ENCODE assay signal across 23 cellular contexts in the genomic region with DNA sequence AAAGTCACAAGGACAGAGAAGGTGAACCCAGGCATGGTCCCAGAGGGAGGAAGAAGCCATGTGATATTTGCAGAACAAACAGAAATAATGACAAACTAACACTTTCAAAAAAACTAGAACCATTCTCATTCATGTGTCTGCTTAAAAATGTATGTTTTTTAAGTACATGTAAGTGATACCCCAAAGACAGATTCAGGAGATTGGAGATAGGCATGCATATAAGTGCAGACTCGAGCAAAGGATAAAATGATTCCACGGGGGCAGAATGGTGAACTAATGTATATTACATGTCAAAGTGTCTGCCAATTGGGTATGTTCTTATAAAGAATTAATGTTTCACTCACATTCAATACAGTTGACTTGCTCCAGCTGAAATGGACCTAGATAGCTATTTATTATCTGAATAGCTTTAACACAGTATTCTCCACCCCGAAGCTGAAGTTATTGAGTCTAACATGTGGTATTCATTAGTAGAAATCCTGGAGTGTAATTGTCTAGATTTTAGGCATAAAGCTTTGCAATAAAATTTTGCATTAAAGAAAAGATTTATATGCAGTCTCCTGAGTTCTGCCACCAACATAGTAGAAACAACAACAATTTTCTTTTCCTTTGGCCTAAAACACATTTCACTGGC.
DNase-seq lines count a peak whose midpoint lies in the region; ATAC-seq and TF ChIP-seq lines count a peak whose summit lies in the region.
"Had no signal": no experiment of that assay in that cellular context is flagged by ENCODE, and none has a peak within 500 bp of the region (broad histone marks: within the 10 kb centered on the region; RNA-seq: fewer than 3 reads in every experiment).

No MANE protein-coding gene starts in this region.

- no peak for TF ChIP-seq CTCF in brain (conservative IDR thresholded peaks at IDR 0.05)

- H3K9me3 Mint-ChIP-seq in activated T-cell treated with anti-CD3 and anti-CD28 coated beads, Interleukin-2, amount 50 U/mL, for 72 hours = no peaks in the 10 kb centered on the region
- H3K9me3 Mint-ChIP-seq in activated T-cell treated with anti-CD3 and anti-CD28 coated beads, Interleukin-2, amount 50 U/mL, for 24 hours = no peaks in the 10 kb centered on the region
- no peaks in the 10 kb centered on the region for H3K9me3 Mint-ChIP-seq in brain
- H3K9me3 Mint-ChIP-seq in stimulated activated naive CD8-positive, alpha-beta T cell treated with anti-CD3 and anti-CD28 coated beads, Interleukin-15, amount 100 ng/mL, for 72 hours = no peaks in the 10 kb centered on the region
- H3K9me3 Mint-ChIP-seq: activated CD8-positive, alpha-beta T cell treated with anti-CD3 and anti-CD28 coated beads for 36 hours had no signal

- H3K4me1 Mint-ChIP-seq in activated T-cell treated with anti-CD3 and anti-CD28 coated beads, Interleukin-2, amount 50 U/mL, for 72 hours (ENCODE audit: low read depth) = peaks cover 15% of the 10 kb centered on the region
- H3K4me1 Mint-ChIP-seq in activated T-cell treated with anti-CD3 and anti-CD28 coated beads, Interleukin-2, amount 50 U/mL, for 24 hours (ENCODE audit: low read depth) = peaks cover 14% of the 10 kb centered on the region
- peaks cover 23% of the 10 kb centered on the region for H3K4me1 Mint-ChIP-seq in brain
- H3K4me1 Mint-ChIP-seq in stimulated activated naive CD8-positive, alpha-beta T cell treated with anti-CD3 and anti-CD28 coated beads, Interleukin-15, amount 100 ng/mL, for 72 hours = peaks cover 14% of the 10 kb centered on the region

- peaks cover 7% of the 10 kb centered on the region for H3K27me3 Mint-ChIP-seq in activated T-cell treated with anti-CD3 and anti-CD28 coated beads, Interleukin-2, amount 50 U/mL, for 72 hours (ENCODE audit: low read depth)
- H3K27me3 Mint-ChIP-seq in activated T-cell treated with anti-CD3 and anti-CD28 coated beads, Interleukin-2, amount 50 U/mL, for 24 hours = peaks cover 8% of the 10 kb centered on the region
- H3K27me3 Mint-ChIP-seq in brain = no peaks in the 10 kb centered on the region
- H3K27me3 Mint-ChIP-seq in stimulated activated naive CD8-positive, alpha-beta T cell treated with anti-CD3 and anti-CD28 coated beads, Interleukin-15, amount 100 ng/mL, for 72 hours = peaks cover 7% of the 10 kb centered on the region
- H3K27me3 Mint-ChIP-seq: activated CD8-positive, alpha-beta T cell treated with anti-CD3 and anti-CD28 coated beads for 36 hours had no signal

- no peak for DNase-seq in activated T-cell treated with anti-CD3 and anti-CD28 coated beads, Interleukin-2, amount 50 U/mL, for 72 hours
- no peak for DNase-seq in activated T-cell treated with anti-CD3 and anti-CD28 coated beads, Interleukin-2, amount 50 U/mL, for 24 hours
- DNase-seq in left kidney (ENCODE audit: low read depth, low spot score) = peak; percentile 26
- DNase-seq in C1 segment of cervical spinal cord (lab: John Stamatoyannopoulos, UW) = no peak
- DNase-seq in GF-D8 (lab: John Stamatoyannopoulos, UW) = no peak
- DNase-seq in stimulated activated naive CD8-positive, alpha-beta T cell treated with anti-CD3 and anti-CD28 coated beads, Interleukin-15, amount 100 ng/mL, for 72 hours = no peak
- no peak for DNase-seq in SIG-M5 (lab: John Stamatoyannopoulos, UW)
- DNase-seq: ACHN; activated CD4-positive, CD25-positive, alpha-beta regulatory T cell; activated CD8-positive, alpha-beta T cell treated with anti-CD3 and anti-CD28 coated beads for 36 hours; activated naive CD4-positive, alpha-beta T cell treated with Interleukin-2 at 50 U/mL for 16 hours; activated T-cell treated with anti-CD3 and anti-CD28 coated beads, Interleukin-2, amount 50 U/mL, for 1 hour; amygdala; EL; islet precursor cell; MG63; NCI-H1417 treated with DMSO at 0.1 percent for 48 hours; NCI-H524; pancreas; right lobe of liver; T1000; trophoblast cell had no signal

- H3K4me3 Mint-ChIP-seq in activated T-cell treated with anti-CD3 and anti-CD28 coated beads, Interleukin-2, amount 50 U/mL, for 72 hours = no peak overlapping the region
- no peak overlapping the region for H3K4me3 Mint-ChIP-seq in activated T-cell treated with anti-CD3 and anti-CD28 coated beads, Interleukin-2, amount 50 U/mL, for 24 hours
- H3K4me3 Mint-ChIP-seq in brain = peak overlapping the region in 4 of 5 experiments; percentile 2 to 49 (median 10)
- no peak overlapping the region for H3K4me3 Mint-ChIP-seq in stimulated activated naive CD8-positive, alpha-beta T cell treated with anti-CD3 and anti-CD28 coated beads, Interleukin-15, amount 100 ng/mL, for 72 hours
- H3K4me3 Mint-ChIP-seq: activated CD8-positive, alpha-beta T cell treated with anti-CD3 and anti-CD28 coated beads for 36 hours had no signal

- H3K27ac Mint-ChIP-seq in activated T-cell treated with anti-CD3 and anti-CD28 coated beads, Interleukin-2, amount 50 U/mL, for 72 hours = peak overlapping the region; percentile 54
- H3K27ac Mint-ChIP-seq in activated T-cell treated with anti-CD3 and anti-CD28 coated beads, Interleukin-2, amount 50 U/mL, for 24 hours = no peak overlapping the region
- H3K27ac Mint-ChIP-seq in brain = peak overlapping the region in 4 of 5 experiments; percentile 42 to 87 (median 59)
- peak overlapping the region in 1 of 2 donors; percentile 27 for H3K27ac Mint-ChIP-seq in stimulated activated naive CD8-positive, alpha-beta T cell treated with anti-CD3 and anti-CD28 coated beads, Interleukin-15, amount 100 ng/mL, for 72 hours
- H3K27ac Mint-ChIP-seq: activated CD8-positive, alpha-beta T cell treated with anti-CD3 and anti-CD28 coated beads for 36 hours had no signal

- H3K36me3 Mint-ChIP-seq in activated T-cell treated with anti-CD3 and anti-CD28 coated beads, Interleukin-2, amount 50 U/mL, for 72 hours (ENCODE audit: insufficient read depth in 2 of 2) = no peaks in the 10 kb centered on the region
- H3K36me3 Mint-ChIP-seq in activated T-cell treated with anti-CD3 and anti-CD28 coated beads, Interleukin-2, amount 50 U/mL, for 24 hours (ENCODE audit: low read depth) = no peaks in the 10 kb centered on the region
- H3K36me3 Mint-ChIP-seq in brain = no peaks in the 10 kb centered on the region

- no peak for ATAC-seq in activated T-cell treated with anti-CD3 and anti-CD28 coated beads, Interleukin-2, amount 50 U/mL, for 72 hours (replicated peaks in 1 of 2)
- no peak for ATAC-seq in stimulated activated naive CD8-positive, alpha-beta T cell treated with anti-CD3 and anti-CD28 coated beads, Interleukin-15, amount 100 ng/mL, for 72 hours
- ATAC-seq: activated CD8-positive, alpha-beta T cell treated with anti-CD3 and anti-CD28 coated beads for 36 hours had no signal

Comparison
In these comparisons a context has a peak if more than half of its experiments do, and no peak if none do; other contexts are left out.
1. H3K4me3 Mint-ChIP-seq: peak in brain (4 of 5); none in activated T-cell treated with anti-CD3 and anti-CD28 coated beads, Interleukin-2, amount 50 U/mL, for 72 hours (0 of 2), activated T-cell treated with anti-CD3 and anti-CD28 coated beads, Interleukin-2, amount 50 U/mL, for 24 hours (single experiment) and stimulated activated naive CD8-positive, alpha-beta T cell treated with anti-CD3 and anti-CD28 coated beads, Interleukin-15, amount 100 ng/mL, for 72 hours (0 of 2).